11 cellular contexts compared by ENCODE assay signal in genomic region chr2:190637331-190637734, GRCh38. TPM values are rescaled to one million over a fixed set of nuclear protein-coding genes. Genes with fewer than 3 reads are reported as not detected.
DNase-seq lines count a peak whose midpoint lies in the region; ATAC-seq and TF ChIP-seq lines count a peak whose summit lies in the region.
"Had no signal": no experiment of that assay in that cellular context is flagged by ENCODE, and none has a peak within 500 bp of the region (broad histone marks: within the 10 kb centered on the region; RNA-seq: fewer than 3 reads in every experiment).

No MANE protein-coding gene starts in this region.

- peak; percentile 23 for DNase-seq in AG04449 (ENCODE audit: low read depth, low spot score)
- DNase-seq in M059J (ENCODE audit: low read depth): peak; percentile 55
- DNase-seq in epithelial cell of prostate (ENCODE audit: low read depth, low spot score): no peak
- no peak for DNase-seq in NCI-H2029 (lab: John Stamatoyannopoulos, UW)
- DNase-seq in GM23338 (ENCODE audit: low spot score): no peak
- no peak for DNase-seq in testis
- DNase-seq: activated CD4-positive, alpha-beta T cell treated with anti-CD3 and anti-CD28 coated beads, Interleukin-2, amount 50 U/mL, for 4 hours; NCI-H1092; stimulated activated CD4-positive, alpha-beta T cell treated with anti-CD3 and anti-CD28 coated beads, Interleukin-4, amount 100 ng/mL, for 24 hours had no signal

- H3K9me3 ChIP-seq in neural cell (ENCODE audit: low read length): no peaks in the 10 kb centered on the region
- no peaks in the 10 kb centered on the region for H3K9me3 ChIP-seq in testis

- H4K20me1 ChIP-seq in neural cell (ENCODE audit: insufficient read depth) (no peaks in the 10 kb centered on the region), GM23338 (replicated peaks; ENCODE audit: insufficient read depth) (no peaks in the 10 kb centered on the region)

- peak overlapping the region; percentile 23 for H3K27ac ChIP-seq in epithelial cell of prostate
- H3K27ac ChIP-seq in neural cell (ENCODE audit: low read length): no peak overlapping the region
- no peak overlapping the region for H3K27ac ChIP-seq in GM23338 (ENCODE audit: low read depth)
- no peak overlapping the region for H3K27ac ChIP-seq in testis

- H3K4me3 ChIP-seq in AG04449 (ENCODE audit: low read depth, low read length): no peak overlapping the region
- peak overlapping the region; percentile 21 for H3K4me3 ChIP-seq in neural cell (ENCODE audit: low read length)
- no peak overlapping the region for H3K4me3 ChIP-seq in GM23338
- H3K4me3 ChIP-seq in testis: no peak overlapping the region

- no peaks in the 10 kb centered on the region for H3K9me2 ChIP-seq in neural cell (ENCODE audit: insufficient read depth, low read length)
- H3K9me2 ChIP-seq in GM23338 (ENCODE audit: insufficient read depth): no peaks in the 10 kb centered on the region

- TF ChIP-seq POLR2A in testis (IDR thresholded peaks at IDR 0.05): no peak

- H3K27me3 Mint-ChIP-seq in GM23338 (ENCODE audit: insufficient read depth, low read depth, poor library complexity): no peaks in the 10 kb centered on the region

- H3K36me3 Mint-ChIP-seq in GM23338 (ENCODE audit: low read depth): no peaks in the 10 kb centered on the region

- H3F3A ChIP-seq in neural cell (ENCODE audit: insufficient read depth, low read length, poor library complexity, severe bottlenecking) (no peaks in the 10 kb centered on the region), GM23338 (replicated peaks; ENCODE audit: low read depth) (no peaks in the 10 kb centered on the region)

- H3K27me3 ChIP-seq in neural cell (ENCODE audit: insufficient read depth, low read depth, low read length) (no peaks in the 10 kb centered on the region), GM23338 (ENCODE audit: insufficient read depth) (no peaks in the 10 kb centered on the region), testis (no peaks in the 10 kb centered on the region)

- H3K4me1 Mint-ChIP-seq in GM23338: peaks cover 9% of the 10 kb centered on the region

- POLR2A ChIA-PET in AG04449 (lab: Yijun Ruan, JAX): no interaction called here

- CTCF ChIA-PET in AG04449 (lab: Yijun Ruan, JAX): interaction anchor here (2.3 kb wide), 1 partner anchor 9 kb away, joined by 5 read pairs; no protein-coding TSS in a partner anchor

- no peaks in the 10 kb centered on the region for H3K9me3 Mint-ChIP-seq in GM23338

- H3K36me3 ChIP-seq in neural cell (ENCODE audit: insufficient read depth, low read length) (no peaks in the 10 kb centered on the region), GM23338 (ENCODE audit: insufficient read depth) (no peaks in the 10 kb centered on the region), testis (ENCODE audit: low read depth, missing control alignments) (no peaks in the 10 kb centered on the region)

- ATAC-seq in GM18867 (IDR thresholded peaks at IDR 0.05; ENCODE audit: unreplicated experiment): no peak
- ATAC-seq in GM23338: no peak

- H3K9ac ChIP-seq in neural cell (ENCODE audit: low read length): peak overlapping the region; percentile 17

- no peaks in the 10 kb centered on the region for H3K79me2 ChIP-seq in neural cell (replicated peaks; ENCODE audit: insufficient read depth, low read length)
- H3K79me2 ChIP-seq in GM23338 (replicated peaks; ENCODE audit: insufficient read depth): no peaks in the 10 kb centered on the region

- TF ChIP-seq EP300 in neural cell (conservative IDR thresholded peaks at IDR 0.05; ENCODE audit: poor library complexity, severe bottlenecking): no peak

- intact Hi-C loops in testis (cut with DNase I; ENCODE audit: low total_unique reads): no loop called here

- H3K27ac Mint-ChIP-seq in GM23338: no peak overlapping the region

- no peak overlapping the region for H3K4me3 Mint-ChIP-seq in GM23338

- H3K4me1 ChIP-seq in GM23338 (ENCODE audit: insufficient read depth) (no peaks in the 10 kb centered on the region; the same call in 1 of the 2 replicates), testis (peaks cover 6% of the 10 kb centered on the region)

- TF ChIP-seq CTCF in AG04449 (IDR thresholded peaks at IDR 0.05; ENCODE audit: insufficient read depth, low read length, missing control alignments): no peak
- TF ChIP-seq CTCF in neural cell (IDR thresholded peaks at IDR 0.05; ENCODE audit: poor library complexity, severe bottlenecking): no peak
- TF ChIP-seq CTCF in GM23338 (conservative IDR thresholded peaks at IDR 0.05; ENCODE audit: low read depth in 2 of 2): no peak
- TF ChIP-seq CTCF in testis (IDR thresholded peaks at IDR 0.05): no peak

- no peak overlapping the region for H3K4me2 ChIP-seq in neural cell (ENCODE audit: low read length)
- H3K4me2 ChIP-seq in GM23338: no peak overlapping the region

- H2AFZ ChIP-seq in neural cell (ENCODE audit: low read depth, low read length) (no peak overlapping the region), GM23338 (no peak overlapping the region)

- WGBS in testis, 2 donors: 51 to 56% methylated on average over 1 of the region's 1 CpG

- TF ChIP-seq RAD21 in neural cell (conservative IDR thresholded peaks at IDR 0.05): no peak

TF ChIP-seq in neural cell, 6 proteins besides CTCF, POLR2A, EP300 and RAD21:
- TF ChIP-seq REST (IDR thresholded peaks at IDR 0.05; ENCODE audit: borderline replicate concordance): no peak
- no peak for TF ChIP-seq SMC3 (conservative IDR thresholded peaks at IDR 0.05; ENCODE audit: poor library complexity)
- no peak for TF ChIP-seq MXI1 (conservative IDR thresholded peaks at IDR 0.05; ENCODE audit: poor library complexity, severe bottlenecking)
- no peak for TF ChIP-seq EZH2 (IDR thresholded peaks at IDR 0.05; ENCODE audit: borderline replicate concordance, insufficient read depth, low read length, poor library complexity, severe bottlenecking)
- no peak for TF ChIP-seq TAF1 (IDR thresholded peaks at IDR 0.05; ENCODE audit: low read depth)
- no peak for TF ChIP-seq POLR2AphosphoS5 (IDR thresholded peaks at IDR 0.05)

TF ChIP-seq in GM23338, 12 proteins besides CTCF, POLR2A, EP300 and RAD21:
- no peak for TF ChIP-seq ZNF114 (CRISPR knock-in tag; IDR thresholded peaks at IDR 0.05)
- no peak for TF ChIP-seq EZH2 (IDR thresholded peaks at IDR 0.05; ENCODE audit: low read depth, unreplicated experiment)
- no peak for TF ChIP-seq ETS1 (IDR thresholded peaks at IDR 0.05)
- no peak for TF ChIP-seq EZH2phosphoT487 (IDR thresholded peaks at IDR 0.05; ENCODE audit: unreplicated experiment)
- no peak for TF ChIP-seq POLR2AphosphoS5 (IDR thresholded peaks at IDR 0.05; ENCODE audit: low read depth)
- no peak for TF ChIP-seq REST (IDR thresholded peaks at IDR 0.05; ENCODE audit: unreplicated experiment)
- TF ChIP-seq ZNF331 (CRISPR knock-in tag; IDR thresholded peaks at IDR 0.05; ENCODE audit: low read depth): no peak
- TF ChIP-seq CREB1 (CRISPR knock-in tag; IDR thresholded peaks at IDR 0.05; ENCODE audit: low read depth): no peak
- no peak for TF ChIP-seq NANOG (IDR thresholded peaks at IDR 0.05; ENCODE audit: borderline replicate concordance)
- TF ChIP-seq STAT1 (IDR thresholded peaks at IDR 0.05; ENCODE audit: unreplicated experiment): no peak
TF ChIP-seq in GM23338: peak in this region for 0.

RNA-seq across cellular contexts. Expression of gene NAB1, which starts 11.6 kb away (rescaled TPM):
- total RNA-seq in M059J (2014; rRNA removed; shearing (Covaris generic)): 24.1 and 32.1 TPM in 2 replicates
- polyA plus RNA-seq in neural cell (39.6 and 49.8 TPM in 2 replicates), GM23338 (2016; fragmentation: Nextera tagmentation; extraction: Ambion mirVana) (8.3 and 10.4 TPM in 2 replicates), testis (ENCODE audit: insufficient read depth, low read depth, low replicate concordance) (33.8 TPM)
- polyA minus RNA-seq in neural cell: 55.8 and 59.4 TPM in 2 replicates
- 35.9 and 40.2 TPM in 2 replicates for total RNA-seq in GM23338 (2014; rRNA removed; shearing (Covaris generic))
- total RNA-seq in testis: 10 to 100 TPM; 61.4 to 81.0 TPM

Comparison
In these comparisons a context has a peak if more than half of its experiments do, and no peak if none do; other contexts are left out.
1. DNase-seq: peak in AG04449 (single experiment) and M059J (single experiment); none in epithelial cell of prostate (single experiment), NCI-H2029 (single experiment), GM23338 (single experiment) and testis (single experiment).